In genomic region chr4:186898367-186898766, GRCh38 we compare ENCODE assay signal across 23 cellular contexts.
"Had no signal": no experiment of that assay in that cellular context is flagged by ENCODE, and none has a peak within 500 bp of the region (broad histone marks: within the 10 kb centered on the region; RNA-seq: fewer than 3 reads in every experiment).

No MANE protein-coding gene starts in this region.

- H3K36me3 ChIP-seq: colonic mucosa, esophagus muscularis mucosa, esophagus squamous epithelium, gastrocnemius medialis, gastroesophageal sphincter, heart left ventricle, heart right ventricle had no signal

- H3K9me3 ChIP-seq: colonic mucosa, esophagus muscularis mucosa, esophagus squamous epithelium, gastrocnemius medialis, gastroesophageal sphincter had no signal

- H3K4me3 ChIP-seq: colonic mucosa, coronary artery, dorsolateral prefrontal cortex, esophagus muscularis mucosa, esophagus squamous epithelium, gastrocnemius medialis, gastroesophageal sphincter, heart left ventricle, heart right ventricle had no signal

- H3K4me1 ChIP-seq: gastroesophageal sphincter had no signal

- DNase-seq: colonic mucosa; cortex of kidney; dermis blood vessel endothelial cell; dorsolateral prefrontal cortex; effector CD4-positive, alpha-beta T cell; effector CD8-positive, alpha-beta T cell; effector memory CD4-positive, alpha-beta T cell; effector memory CD8-positive, alpha-beta T cell; endodermal cell; erythroblast; esophagus squamous epithelium; foreskin fibroblast; foreskin keratinocyte; foreskin melanocyte; gastrocnemius medialis; glutamatergic neuron; head of caudate nucleus; heart left ventricle; heart right ventricle had no signal

- H3K27me3 ChIP-seq: colonic mucosa, dorsolateral prefrontal cortex, esophagus muscularis mucosa, esophagus squamous epithelium, foreskin keratinocyte, gastrocnemius medialis, gastroesophageal sphincter, heart left ventricle, heart right ventricle had no signal

- H3K27ac ChIP-seq: colonic mucosa, coronary artery, dorsolateral prefrontal cortex, epithelial cell of prostate, esophagus muscularis mucosa, esophagus squamous epithelium, foreskin keratinocyte, gastrocnemius medialis, gastroesophageal sphincter, heart left ventricle, heart right ventricle had no signal
